In the genomic region with DNA sequence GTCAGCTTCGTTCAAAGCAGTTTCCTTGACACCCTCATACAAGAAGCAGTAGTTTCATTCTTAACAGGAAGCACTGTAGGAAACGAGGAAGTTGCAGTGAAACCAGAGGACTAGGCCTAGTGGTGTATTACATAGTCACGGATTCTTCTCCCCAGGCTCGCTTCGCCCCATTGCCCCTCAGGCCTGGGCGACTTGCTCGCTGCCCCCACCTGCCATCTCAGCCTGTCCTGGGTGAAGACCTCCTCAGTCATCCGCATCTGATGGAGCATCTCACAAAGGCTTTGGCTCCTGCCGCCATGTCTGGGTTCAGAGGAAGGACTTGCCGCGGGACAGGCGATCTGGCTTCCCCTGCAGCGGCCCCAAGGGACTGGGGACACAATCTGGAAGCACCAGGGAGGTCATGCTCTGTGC, we compare ENCODE assay signal across 11 cellular contexts.
A peak's percentile ranks its signal among the peaks of the same experiment; 100 is the strongest.
DNase-seq lines count a peak whose midpoint lies in the region; ATAC-seq, FAIRE-seq and TF ChIP-seq lines count a peak whose summit lies in the region.
"Had no signal": no experiment of that assay in that cellular context is flagged by ENCODE, and none has a peak within 500 bp of the region (broad histone marks: within the 10 kb centered on the region; RNA-seq: fewer than 3 reads in every experiment).

No MANE protein-coding gene starts in this region.

- H3K36me3 ChIP-seq in osteoblast (ENCODE audit: insufficient read depth, low read length) (no peaks in the 10 kb centered on the region), GM23248 (ENCODE audit: low read depth) (0 out of 2 replicates have a peak, but pooled peaks cover 3% of the 10 kb centered on the region)
- H3K36me3 ChIP-seq: colonic mucosa had no signal

- in situ Hi-C loops in GM23248 (cut with MboI), result no loop called here

- no peaks in the 10 kb centered on the region for H3K9me3 ChIP-seq in osteoblast (ENCODE audit: low read depth, low read length)
- no peaks in the 10 kb centered on the region for H3K9me3 ChIP-seq in GM23248 (ENCODE audit: low read depth)
- H3K9me3 ChIP-seq: colonic mucosa had no signal

- no peak overlapping the region for H3K27ac ChIP-seq in osteoblast (ENCODE audit: low read depth, low read length)
- H3K27ac ChIP-seq in GM23248, result no peak overlapping the region
- H3K27ac ChIP-seq: colonic mucosa had no signal

- no peak overlapping the region for H3K4me2 ChIP-seq in osteoblast (ENCODE audit: insufficient read depth, low read length)
- H3K4me2 ChIP-seq in GM23248 (ENCODE audit: unreplicated experiment), result no peak overlapping the region

- TF ChIP-seq POLR2A in NB4 (IDR thresholded peaks at IDR 0.05; ENCODE audit: extremely low read depth, insufficient read length), result no peak

- peak overlapping the region; percentile 51 for H2AFZ ChIP-seq in osteoblast (ENCODE audit: low read length)
- H2AFZ ChIP-seq in GM23248, result no peak overlapping the region

- no peak overlapping the region for H3K9ac ChIP-seq in GM23248

- H3K27me3 ChIP-seq in osteoblast (ENCODE audit: insufficient read depth, low read length) (no peaks in the 10 kb centered on the region), GM23248 (replicated peaks; ENCODE audit: insufficient read depth) (no peaks in the 10 kb centered on the region)
- H3K27me3 ChIP-seq: colonic mucosa had no signal

- DNase-seq in GM19239 (ENCODE audit: insufficient read length, low spot score) (peak; percentile 40), NB4 (ENCODE audit: low read depth) (peak; percentile 55), osteoblast (ENCODE audit: insufficient read length, low spot score, missing footprints) (no peak), NCI-H1930 (lab: John Stamatoyannopoulos, UW) (no peak), GM23248 (no peak), NCI-H1694 (lab: John Stamatoyannopoulos, UW) (no peak), T-helper 2 cell (no peak)
- DNase-seq: colonic mucosa, left cardiac atrium, NCI-H526 had no signal

- no peak overlapping the region for H3K4me3 ChIP-seq in NB4 (ENCODE audit: low read depth, low read length)
- no peak overlapping the region for H3K4me3 ChIP-seq in osteoblast (ENCODE audit: insufficient read depth, low read length)
- H3K4me3 ChIP-seq in GM23248, result no peak overlapping the region
- H3K4me3 ChIP-seq: colonic mucosa had no signal

- FAIRE-seq in GM19239 (lab: Jason Lieb, UNC), result peak; percentile 97

- peaks cover 15% of the 10 kb centered on the region for H3K4me1 ChIP-seq in osteoblast (ENCODE audit: insufficient read depth, low read length)
- peaks cover 16% of the 10 kb centered on the region for H3K4me1 ChIP-seq in GM23248 (ENCODE audit: insufficient read depth)
- H3K4me1 ChIP-seq: colonic mucosa had no signal

- ATAC-seq in HG02759 (IDR thresholded peaks at IDR 0.05; ENCODE audit: unreplicated experiment), result peak; percentile 95

- no peaks in the 10 kb centered on the region for H4K20me1 ChIP-seq in osteoblast (ENCODE audit: insufficient read depth, low read length)
- H4K20me1 ChIP-seq in GM23248 (ENCODE audit: insufficient read depth), result no peaks in the 10 kb centered on the region

- H3K9me2 ChIP-seq in GM23248 (ENCODE audit: insufficient read depth), result no peaks in the 10 kb centered on the region

- WGBS in GM23248 (ENCODE audit: low coverage in 1 of 2, low lambda C conversion rate in 2 of 2, missing lambda C conversion rate in 2 of 2), 2 experiments, result 93 to 94% methylated on average over 13 of the region's 13 CpGs

- no peak for TF ChIP-seq CTCF in NB4 (IDR thresholded peaks at IDR 0.05; ENCODE audit: low read depth, low read length)
- TF ChIP-seq CTCF in osteoblast (IDR thresholded peaks at IDR 0.05; ENCODE audit: extremely low read depth, low read depth, low read length), result no peak

- peaks cover 18% of the 10 kb centered on the region for H3F3A ChIP-seq in GM23248 (ENCODE audit: insufficient read depth)

- H3K79me2 ChIP-seq in osteoblast (ENCODE audit: insufficient read depth, low read length) (no peaks in the 10 kb centered on the region), GM23248 (ENCODE audit: insufficient read depth) (no peaks in the 10 kb centered on the region)

Comparison
In these comparisons a context has a peak if more than half of its experiments do, and no peak if none do; other contexts are left out.
1. DNase-seq: peak in GM19239 (single experiment) and NB4 (single experiment); none in osteoblast (single experiment), NCI-H1930 (0 of 2), GM23248 (single experiment), NCI-H1694 (single experiment) and T-helper 2 cell (0 of 5).